14 cellular contexts compared by ENCODE assay signal in the genomic region with DNA sequence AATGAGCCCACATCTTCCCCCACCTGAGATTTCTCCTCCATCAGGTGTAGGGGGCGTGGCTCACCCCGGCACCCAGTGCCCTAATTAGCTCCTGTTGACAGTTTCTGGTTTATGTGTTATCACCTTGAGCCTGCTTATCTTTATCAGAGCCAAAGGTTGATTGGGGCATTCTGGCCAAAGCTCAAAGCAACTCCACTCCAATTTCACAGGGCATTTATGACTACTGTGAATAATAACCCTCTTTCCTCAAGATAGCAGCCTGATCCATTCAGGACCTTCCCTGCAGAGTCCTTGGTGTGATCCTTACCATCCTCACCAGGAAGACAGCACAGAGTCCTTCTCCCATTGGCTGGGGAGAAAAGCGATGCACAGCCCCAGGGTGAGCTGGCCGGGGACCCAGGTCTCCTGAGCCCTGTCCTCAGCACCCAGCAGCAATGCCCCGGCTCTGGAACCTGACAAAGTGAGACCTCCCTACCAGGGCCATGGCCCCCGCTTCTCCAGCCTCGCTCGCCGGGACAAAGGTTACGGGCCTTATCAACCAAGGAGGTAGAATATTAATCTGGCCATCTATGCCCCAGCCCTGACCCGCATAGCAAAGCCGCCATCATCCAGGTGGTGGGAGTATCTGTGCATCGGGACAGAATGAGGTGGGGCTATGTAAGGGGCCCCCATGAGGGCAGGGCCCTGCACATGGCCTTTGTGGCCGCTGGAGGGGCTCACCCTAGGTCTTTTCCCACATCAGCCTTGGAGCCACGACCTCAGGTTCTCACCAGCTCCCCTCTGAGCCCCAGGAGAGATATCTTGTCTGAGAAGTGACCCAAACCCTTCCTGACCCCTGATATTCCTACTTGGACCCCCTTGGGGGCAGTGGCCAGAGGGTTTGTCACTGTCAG.
DNase-seq lines count a peak whose midpoint lies in the region; ATAC-seq, FAIRE-seq and TF ChIP-seq lines count a peak whose summit lies in the region.
"Had no signal": no experiment of that assay in that cellular context is flagged by ENCODE, and none has a peak within 500 bp of the region (broad histone marks: within the 10 kb centered on the region; RNA-seq: fewer than 3 reads in every experiment).

No MANE protein-coding gene starts in this region.

- no peak for FAIRE-seq in GM12891 (lab: Jason Lieb, UNC)

- H3K27me3 Mint-ChIP-seq in activated T-helper 17 cell treated with anti-CD3 and anti-CD28 coated beads, Interleukin-2, amount 50 U/mL, for 72 hours, result no peaks in the 10 kb centered on the region

- H3K9me3 ChIP-seq in right atrium auricular region, result no peaks in the 10 kb centered on the region
- no peaks in the 10 kb centered on the region for H3K9me3 ChIP-seq in mucosa of descending colon
- no peaks in the 10 kb centered on the region for H3K9me3 ChIP-seq in transverse colon
- H3K9me3 ChIP-seq: testis had no signal

- TF ChIP-seq CTCF in right atrium auricular region (IDR thresholded peaks at IDR 0.05) (no peak), mucosa of descending colon (IDR thresholded peaks at IDR 0.05) (no peak), transverse colon (IDR thresholded peaks at IDR 0.05) (peak in 1 of 5 experiments; percentile 9)

- H3K4me3 ChIP-seq in right atrium auricular region (no peak overlapping the region), mucosa of descending colon (no peak overlapping the region), transverse colon (peak overlapping the region in 2 of 4 donors; percentile 9 to 16)
- H3K4me3 ChIP-seq: lung, testis had no signal

- ATAC-seq in Right ventricle myocardium superior (ENCODE audit: poor library complexity), result peak; percentile 16
- ATAC-seq in activated T-helper 17 cell treated with anti-CD3 and anti-CD28 coated beads, Interleukin-2, amount 50 U/mL, for 72 hours (replicated peaks), result no peak
- ATAC-seq in mucosa of descending colon, result peak; percentile 48
- ATAC-seq: WTC11 had no signal

- 60% methylated on average over 14 of the region's 15 CpGs; no CpG with 5 or more reads in 1 of the 2 donors for WGBS in transverse colon (ENCODE audit: low coverage in 1 of 2), 2 donors

- peak; percentile 45 for TF ChIP-seq POLR2A in transverse colon (IDR thresholded peaks at IDR 0.05)
- no peak for TF ChIP-seq POLR2A in GM12891 (IDR thresholded peaks at IDR 0.05; ENCODE audit: low read depth, low read length)

- peak overlapping the region; percentile 76 for H3K27ac Mint-ChIP-seq in activated T-helper 17 cell treated with anti-CD3 and anti-CD28 coated beads, Interleukin-2, amount 50 U/mL, for 72 hours
- H3K27ac Mint-ChIP-seq: WTC11 had no signal

- H3K36me3 Mint-ChIP-seq in activated T-helper 17 cell treated with anti-CD3 and anti-CD28 coated beads, Interleukin-2, amount 50 U/mL, for 72 hours (ENCODE audit: low read depth), result peaks cover 10% of the 10 kb centered on the region
- H3K36me3 Mint-ChIP-seq: WTC11 had no signal

- peaks cover 50% of the 10 kb centered on the region for H3K4me1 Mint-ChIP-seq in activated T-helper 17 cell treated with anti-CD3 and anti-CD28 coated beads, Interleukin-2, amount 50 U/mL, for 72 hours

- H3K36me3 ChIP-seq in right atrium auricular region (no peaks in the 10 kb centered on the region), mucosa of descending colon (ENCODE audit: low read depth) (no peaks in the 10 kb centered on the region), transverse colon (no peaks in the 10 kb centered on the region)

- in situ Hi-C loops in transverse colon (cut with MboI; ENCODE audit: low pct_ligation_motif_present in 1 of 4, low pct_unique_long_range_greater_than_20kb in 1 of 4, low sequenced_read_pairs in 3 of 4), result loop anchor here in 1 of 4 donors (10.0 kb wide), 1 partner anchor 53 kb away; no protein-coding TSS in a partner anchor

- H3K4me3 Mint-ChIP-seq in activated T-helper 17 cell treated with anti-CD3 and anti-CD28 coated beads, Interleukin-2, amount 50 U/mL, for 72 hours, result peak overlapping the region; percentile 15
- H3K4me3 Mint-ChIP-seq: WTC11 had no signal

- H3K4me1 ChIP-seq in right atrium auricular region (peaks cover 0 to 48% of the 10 kb centered on the region in 2 donors), mucosa of descending colon (ENCODE audit: low read depth) (peaks cover 61% of the 10 kb centered on the region), transverse colon (peaks cover 26 to 77% (median 67%) of the 10 kb centered on the region in 4 donors)

- no peaks in the 10 kb centered on the region for H3K9me3 Mint-ChIP-seq in activated T-helper 17 cell treated with anti-CD3 and anti-CD28 coated beads, Interleukin-2, amount 50 U/mL, for 72 hours
- H3K9me3 Mint-ChIP-seq: WTC11 had no signal

- intact Hi-C loops in Right ventricle myocardium superior (cut with DNase I), result no loop called here
- intact Hi-C loops in mucosa of descending colon (cut with DNase I, micrococcal nuclease), result no loop called here
- intact Hi-C loops in transverse colon (cut with DNase I; ENCODE audit: low total_unique reads), result no loop called here

- H3K27me3 ChIP-seq in right atrium auricular region (no peaks in the 10 kb centered on the region), transverse colon (no peaks in the 10 kb centered on the region)
- H3K27me3 ChIP-seq: testis had no signal

- H3K27ac ChIP-seq in right atrium auricular region (no peak overlapping the region), transverse colon (peak overlapping the region; percentile 93 to 95 (median 94))
- H3K27ac ChIP-seq: testis had no signal

- DNase-seq in Right ventricle myocardium superior (no peak), right atrium auricular region (ENCODE audit: low spot score) (no peak), mucosa of descending colon (peak; percentile 82 to 93 (median 88)), transverse colon (peak; percentile 90), GM12891 (ENCODE audit: insufficient read length, low spot score) (no peak), NCI-H187 treated with DMSO at 0.1 percent for 48 hours (lab: John Stamatoyannopoulos, UW) (no peak)
- no peak for DNase-seq in stimulated activated naive CD4-positive, alpha-beta T cell (lab: John Stamatoyannopoulos, UW)
- DNase-seq: DMS53; hypothalamus; stimulated activated CD4-positive, alpha-beta T cell treated with anti-CD3 and anti-CD28 coated beads, Interleukin-15, amount 100 ng/mL, for 24 hours; testis had no signal

- TF ChIP-seq EP300 in transverse colon (IDR thresholded peaks at IDR 0.05; ENCODE audit: low read depth), result peak; percentile 97

TF ChIP-seq in GM12891, 5 proteins besides CTCF, POLR2A, EP300 and RAD21:
- TF ChIP-seq TAF1 (IDR thresholded peaks at IDR 0.05; ENCODE audit: low read depth, low read length), result no peak
- TF ChIP-seq SPI1 (IDR thresholded peaks at IDR 0.05; ENCODE audit: low read depth, low read length), result no peak
- no peak for TF ChIP-seq POLR2AphosphoS5 (IDR thresholded peaks at IDR 0.05; ENCODE audit: low read depth, low read length)

Comparison
In these comparisons a context has a peak if more than half of its experiments do, and no peak if none do; other contexts are left out.
1. DNase-seq: peak in mucosa of descending colon (3 of 3) and transverse colon (single experiment); none in Right ventricle myocardium superior (single experiment), right atrium auricular region (single experiment), GM12891 (single experiment), stimulated activated naive CD4-positive, alpha-beta T cell (0 of 6) and NCI-H187 treated with DMSO at 0.1 percent for 48 hours (single experiment).
2. H3K27ac ChIP-seq: peak in transverse colon (4 of 4); none in right atrium auricular region (0 of 2).